ENCODE assay signal across 22 cellular contexts in genomic region chr5:35213608-35214007, GRCh38. TPM values are rescaled to one million over a fixed set of nuclear protein-coding genes. Genes with fewer than 3 reads are reported as not detected.
A peak's percentile ranks its signal among the peaks of the same experiment; 100 is the strongest.
DNase-seq lines count a peak whose midpoint lies in the region; ATAC-seq and TF ChIP-seq lines count a peak whose summit lies in the region.
"Had no signal": no experiment of that assay in that cellular context is flagged by ENCODE, and none has a peak within 500 bp of the region (broad histone marks: within the 10 kb centered on the region; RNA-seq: fewer than 3 reads in every experiment).

No MANE protein-coding gene starts in this region.

- no peaks in the 10 kb centered on the region for H3K36me3 ChIP-seq in prostate gland
- H3K36me3 ChIP-seq: cardiac muscle cell, gastrocnemius medialis, right atrium auricular region, tibial artery had no signal

- DNase-seq in NOMO-1 treated with DMSO at 0.1 percent for 48 hours (lab: John Stamatoyannopoulos, UW; ENCODE audit: unreplicated experiment) (peak; percentile 21), NOMO-1 (lab: John Stamatoyannopoulos, UW; ENCODE audit: unreplicated experiment in 2 of 2) (no peak), LNCaP clone FGC (ENCODE audit: low read depth) (peak; percentile 68), prostate gland (ENCODE audit: low spot score) (peak; percentile 32)
- DNase-seq: activated CD4-positive, CD25-positive, alpha-beta regulatory T cell; activated CD8-positive, alpha-beta memory T cell treated with anti-CD3 and anti-CD28 coated beads, Interleukin-2, amount 50 U/mL, for 4 hours; DMS79 treated with DMSO at 0.1 percent for 48 hours; effector memory CD8-positive, alpha-beta T cell; gastrocnemius medialis; HCEC 1CT; naive thymus-derived CD4-positive, alpha-beta T cell; NCI-H1048; NCI-H2107; T-helper 1 cell; tibial artery had no signal

- WGBS in prostate gland, result 52% methylated on average over 3 of the region's 3 CpGs

- no peaks in the 10 kb centered on the region for H3K9me3 ChIP-seq in prostate gland
- H3K9me3 ChIP-seq: gastrocnemius medialis, right atrium auricular region, tibial artery had no signal

- intact Hi-C loops in dendritic cell treated with granulocyte-macrophage colony-stimulating factor and Interleukin-4, amounts not matched to agents 40 ng/mL and 50 ng/mL, for 4 days (cut with micrococcal nuclease), result loop anchor here (10.0 kb wide), 1 partner anchor 101 kb away; no protein-coding TSS in a partner anchor
- intact Hi-C loops in prostate gland (cut with DNase I), result no loop called here

- no peaks in the 10 kb centered on the region for H3K9me3 Mint-ChIP-seq in dendritic cell treated with granulocyte-macrophage colony-stimulating factor and Interleukin-4, amounts not matched to agents 40 ng/mL and 50 ng/mL, for 4 days
- H3K9me3 Mint-ChIP-seq: effector memory CD8-positive, alpha-beta T cell had no signal

- TF ChIP-seq CTCF in LNCaP clone FGC (IDR thresholded peaks at IDR 0.05; ENCODE audit: control insufficient read depth, extremely low read depth, insufficient read depth) (peak; percentile 31; the same call in 1 of the 2 replicates), prostate gland (IDR thresholded peaks at IDR 0.05) (peak in 1 of 4 experiments; percentile 14)

- TF ChIP-seq POLR2A in prostate gland (IDR thresholded peaks at IDR 0.05), result no peak

- H3K4me3 Mint-ChIP-seq in dendritic cell treated with granulocyte-macrophage colony-stimulating factor and Interleukin-4, amounts not matched to agents 40 ng/mL and 50 ng/mL, for 4 days, result no peak overlapping the region
- H3K4me3 Mint-ChIP-seq: activated naive CD8-positive, alpha-beta T cell; effector memory CD8-positive, alpha-beta T cell; naive thymus-derived CD4-positive, alpha-beta T cell had no signal

- H3K4me3 ChIP-seq in LNCaP clone FGC (ENCODE audit: low read depth, low read length) (no peak overlapping the region), prostate gland (no peak overlapping the region)
- H3K4me3 ChIP-seq: cardiac muscle cell, gastrocnemius medialis, right atrium auricular region, tibial artery had no signal

- no peaks in the 10 kb centered on the region for H3K36me3 Mint-ChIP-seq in dendritic cell treated with granulocyte-macrophage colony-stimulating factor and Interleukin-4, amounts not matched to agents 40 ng/mL and 50 ng/mL, for 4 days (ENCODE audit: low read depth)
- H3K36me3 Mint-ChIP-seq: activated naive CD8-positive, alpha-beta T cell; naive thymus-derived CD4-positive, alpha-beta T cell had no signal

- H3K27me3 ChIP-seq in prostate gland (replicated peaks; ENCODE audit: insufficient read depth), result no peaks in the 10 kb centered on the region
- H3K27me3 ChIP-seq: gastrocnemius medialis, right atrium auricular region, tibial artery had no signal

- H3K4me1 ChIP-seq in prostate gland (replicated peaks), result no peaks in the 10 kb centered on the region
- H3K4me1 ChIP-seq: gastrocnemius medialis, right atrium auricular region, tibial artery had no signal

- ATAC-seq in HG03565 (IDR thresholded peaks at IDR 0.05; ENCODE audit: unreplicated experiment), result no peak
- ATAC-seq in GM18861 (IDR thresholded peaks at IDR 0.05; ENCODE audit: unreplicated experiment), result no peak
- ATAC-seq in HG02885 (IDR thresholded peaks at IDR 0.05; ENCODE audit: poor library complexity, unreplicated experiment), result no peak
- ATAC-seq: effector memory CD8-positive, alpha-beta T cell; gastrocnemius medialis; naive thymus-derived CD4-positive, alpha-beta T cell had no signal

- H3K4me1 Mint-ChIP-seq in dendritic cell treated with granulocyte-macrophage colony-stimulating factor and Interleukin-4, amounts not matched to agents 40 ng/mL and 50 ng/mL, for 4 days (ENCODE audit: low read depth), result peaks cover 23% of the 10 kb centered on the region
- H3K4me1 Mint-ChIP-seq: naive thymus-derived CD4-positive, alpha-beta T cell had no signal

- H3K27ac Mint-ChIP-seq in dendritic cell treated with granulocyte-macrophage colony-stimulating factor and Interleukin-4, amounts not matched to agents 40 ng/mL and 50 ng/mL, for 4 days, result peak overlapping the region; percentile 30
- H3K27ac Mint-ChIP-seq: activated naive CD8-positive, alpha-beta T cell; effector memory CD8-positive, alpha-beta T cell; naive thymus-derived CD4-positive, alpha-beta T cell had no signal

- H3K27me3 Mint-ChIP-seq in dendritic cell treated with granulocyte-macrophage colony-stimulating factor and Interleukin-4, amounts not matched to agents 40 ng/mL and 50 ng/mL, for 4 days, result no peaks in the 10 kb centered on the region

- no peak overlapping the region for H3K27ac ChIP-seq in prostate gland
- H3K27ac ChIP-seq: cardiac muscle cell, gastrocnemius medialis, right atrium auricular region, tibial artery had no signal

RNA-seq across cellular contexts. Expression of gene PRLR, which starts 16.7 kb away (rescaled TPM):
- total RNA-seq in prostate gland, result 1 to 10 TPM; 1.1 to 7.1 TPM

Comparison
In these comparisons a context has a peak if more than half of its experiments do, and no peak if none do; other contexts are left out.
1. DNase-seq: peak in NOMO-1 treated with DMSO at 0.1 percent for 48 hours (single experiment), LNCaP clone FGC (single experiment) and prostate gland (single experiment); none in NOMO-1 (0 of 2).